Comparison of ENCODE assay signal across 1 cellular context in the genomic region with DNA sequence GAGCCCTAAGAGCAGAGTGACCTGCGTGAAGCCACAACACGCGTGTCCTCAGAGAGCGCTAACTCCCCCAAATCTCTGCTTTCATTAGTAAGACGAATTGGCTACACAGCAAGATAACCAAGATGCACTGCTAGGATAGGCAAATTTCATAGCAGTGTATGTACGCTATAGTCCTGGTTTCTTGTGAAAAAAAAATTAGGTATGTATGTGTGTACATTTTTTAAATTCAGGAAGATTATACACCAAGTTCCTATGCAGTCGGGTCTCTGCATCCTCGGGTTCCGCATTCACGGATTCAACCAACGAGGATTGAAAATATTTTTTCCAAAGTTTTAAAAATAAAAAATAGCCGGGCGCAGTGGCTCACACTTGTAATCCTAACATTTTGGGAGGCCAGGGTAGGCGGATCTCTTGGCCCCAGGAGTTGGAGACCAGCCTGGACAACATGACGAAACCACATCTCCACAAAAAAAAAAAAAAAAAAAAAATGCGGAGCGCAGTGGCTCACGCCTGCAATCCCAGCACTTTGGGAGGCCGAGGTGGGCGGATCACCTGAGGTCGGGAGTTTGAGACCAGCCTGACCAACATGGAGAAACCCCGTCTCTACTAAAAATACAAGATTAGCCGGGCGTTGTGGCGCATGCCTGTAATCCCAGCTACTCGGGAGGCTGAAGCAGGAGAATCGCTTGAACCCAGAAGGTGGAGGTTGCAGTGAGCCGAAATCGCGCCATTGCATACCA.
TF ChIP-seq lines count a peak whose summit lies in the region.

No MANE protein-coding gene starts in this region.

TF ChIP-seq in IMR-90, 13 proteins besides CTCF, POLR2A, EP300 and RAD21:
- 0 out of 2 replicates have a peak, but pooled peaks have one; percentile 5 for TF ChIP-seq MXI1 (IDR thresholded peaks at IDR 0.05; ENCODE audit: borderline replicate concordance, low read depth, low read length)
